Comparison of ENCODE assay signal across 1 cellular context in the genomic region with DNA sequence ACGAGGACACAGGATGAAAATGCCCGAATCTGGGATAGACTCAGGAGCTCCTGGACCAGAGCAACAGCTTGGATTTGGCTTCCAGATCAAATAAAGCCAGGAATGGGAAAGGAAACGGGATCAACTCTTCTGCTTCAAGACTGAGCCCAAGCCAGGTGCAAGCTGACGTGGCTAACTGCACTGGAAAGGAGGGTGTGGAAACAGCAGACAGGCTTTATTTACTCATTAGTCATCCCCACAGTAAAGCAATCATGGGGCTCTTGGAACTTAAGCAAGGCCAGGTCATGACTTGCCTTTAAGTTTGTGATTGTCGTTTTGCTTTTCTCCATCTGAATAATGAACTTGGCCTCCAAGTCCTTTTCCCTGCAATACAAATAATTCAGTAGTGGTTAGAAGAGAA.
TF ChIP-seq lines count a peak whose summit lies in the region.

No MANE protein-coding gene starts in this region.

TF ChIP-seq in IMR-90, 13 proteins besides CTCF, POLR2A, EP300 and RAD21 (continued from another document):
- TF ChIP-seq ELK1 (IDR thresholded peaks at IDR 0.05; ENCODE audit: borderline replicate concordance, low read depth, low read length), result no peak
- no peak for TF ChIP-seq CHD1 (IDR thresholded peaks at IDR 0.05; ENCODE audit: low read depth, low read length)
- TF ChIP-seq NFE2L2 (IDR thresholded peaks at IDR 0.05; ENCODE audit: low read depth, low read length), result peak; percentile 35; the same call in 1 of the 2 replicates
TF ChIP-seq in IMR-90: peak in this region for 4.
